21 cellular contexts compared by ENCODE assay signal in genomic region chr1:78280626-78281025, GRCh38.
DNase-seq lines count a peak whose midpoint lies in the region; ATAC-seq, FAIRE-seq and TF ChIP-seq lines count a peak whose summit lies in the region.
"Had no signal": no experiment of that assay in that cellular context is flagged by ENCODE, and none has a peak within 500 bp of the region (broad histone marks: within the 10 kb centered on the region; RNA-seq: fewer than 3 reads in every experiment).

No MANE protein-coding gene starts in this region.

- DNase-seq in D721Med (ENCODE audit: insufficient read length, low spot score) (no peak), adipocyte (ENCODE audit: low read depth) (peak; percentile 74), fibroblast of gingiva (ENCODE audit: low read depth) (peak; percentile 76), osteoblast (ENCODE audit: insufficient read length, low spot score, missing footprints) (no peak), SHP77 (lab: John Stamatoyannopoulos, UW) (no peak), hepatocyte (ENCODE audit: low spot score) (no peak)
- DNase-seq: 8988T; Calu3; CD8-positive, alpha-beta T cell; DMS 273 treated with DMSO at 0.1 percent for 48 hours; DMS53; DND-41; HFFc6 had no signal

- H3K9me3 ChIP-seq in adipocyte (ENCODE audit: control insufficient read depth, low read length) (no peaks in the 10 kb centered on the region), osteoblast (ENCODE audit: low read depth, low read length) (no peaks in the 10 kb centered on the region), hepatocyte (ENCODE audit: low read depth) (no peaks in the 10 kb centered on the region)
- H3K9me3 ChIP-seq: BLaER1 had no signal

- H3K4me3 ChIP-seq in adipocyte (ENCODE audit: low read length): no peak overlapping the region
- no peak overlapping the region for H3K4me3 ChIP-seq in osteoblast (ENCODE audit: insufficient read depth, low read length)
- no peak overlapping the region for H3K4me3 ChIP-seq in hepatocyte
- H3K4me3 ChIP-seq: BLaER1, GM23338 had no signal

- TF ChIP-seq CTCF in D721Med (IDR thresholded peaks at IDR 0.05; ENCODE audit: insufficient read depth, missing control alignments) (no peak), osteoblast (IDR thresholded peaks at IDR 0.05; ENCODE audit: extremely low read depth, low read depth, low read length) (no peak), hepatocyte (IDR thresholded peaks at IDR 0.05; ENCODE audit: poor library complexity) (no peak)

- no peaks in the 10 kb centered on the region for H3K27me3 ChIP-seq in adipocyte (replicated peaks; ENCODE audit: control insufficient read depth, insufficient read depth, low read length)
- H3K27me3 ChIP-seq in osteoblast (ENCODE audit: insufficient read depth, low read length): no peaks in the 10 kb centered on the region
- no peaks in the 10 kb centered on the region for H3K27me3 ChIP-seq in hepatocyte
- H3K27me3 ChIP-seq: BLaER1 had no signal

- H4K20me1 ChIP-seq in osteoblast (ENCODE audit: insufficient read depth, low read length) (no peaks in the 10 kb centered on the region), hepatocyte (ENCODE audit: insufficient read depth, poor library complexity, severe bottlenecking) (no peaks in the 10 kb centered on the region)
- H4K20me1 ChIP-seq: BLaER1 had no signal

- H3K27ac ChIP-seq in osteoblast (ENCODE audit: low read depth, low read length): peak overlapping the region; percentile 72
- no peak overlapping the region for H3K27ac ChIP-seq in hepatocyte
- H3K27ac ChIP-seq: BLaER1 had no signal

- H2AFZ ChIP-seq in osteoblast (ENCODE audit: low read length) (no peak overlapping the region), hepatocyte (no peak overlapping the region)
- H2AFZ ChIP-seq: GM23338 had no signal

- H3K36me3 ChIP-seq in adipocyte (ENCODE audit: control insufficient read depth, insufficient read depth, low read length, severe bottlenecking) (no peaks in the 10 kb centered on the region), osteoblast (ENCODE audit: insufficient read depth, low read length) (no peaks in the 10 kb centered on the region), hepatocyte (replicated peaks; ENCODE audit: insufficient read depth, low read depth) (no peaks in the 10 kb centered on the region)
- H3K36me3 ChIP-seq: BLaER1 had no signal

- ATAC-seq in esophagus mucosa: no peak
- ATAC-seq: CD8-positive, alpha-beta T cell; GM23338; HCT116 had no signal

- H3K9me2 ChIP-seq in hepatocyte (replicated peaks; ENCODE audit: insufficient read depth): no peaks in the 10 kb centered on the region

- H3K79me2 ChIP-seq in osteoblast (ENCODE audit: insufficient read depth, low read length) (no peaks in the 10 kb centered on the region), hepatocyte (no peaks in the 10 kb centered on the region)

- H3K4me1 ChIP-seq in adipocyte (ENCODE audit: control insufficient read depth, insufficient read depth, low read length) (peaks cover 64% of the 10 kb centered on the region), osteoblast (ENCODE audit: insufficient read depth, low read length) (peaks cover 51% of the 10 kb centered on the region), hepatocyte (ENCODE audit: insufficient read depth) (no peaks in the 10 kb centered on the region)
- H3K4me1 ChIP-seq: BLaER1 had no signal

- H3K9ac ChIP-seq in adipocyte (ENCODE audit: low read length): peak overlapping the region; percentile 15
- H3K9ac ChIP-seq: BLaER1 had no signal

- WGBS in hepatocyte (ENCODE audit: low lambda C conversion rate, missing lambda C conversion rate): 81% methylated on average over 2 of the region's 2 CpGs

- peak overlapping the region; percentile 16 for H3K4me2 ChIP-seq in osteoblast (ENCODE audit: insufficient read depth, low read length)
- no peak overlapping the region for H3K4me2 ChIP-seq in hepatocyte
- H3K4me2 ChIP-seq: BLaER1, GM23338 had no signal

- peak; percentile 6 for FAIRE-seq in D721Med (lab: Jason Lieb, UNC)
- FAIRE-seq: G401.6, GM12891, H54, HTR-8/SVneo had no signal

Comparison
In these comparisons a context has a peak if more than half of its experiments do, and no peak if none do; other contexts are left out.
1. DNase-seq: peak in adipocyte (single experiment) and fibroblast of gingiva (single experiment); none in D721Med (single experiment), osteoblast (single experiment), SHP77 (0 of 2) and hepatocyte (single experiment).